8 cellular contexts compared by ENCODE assay signal in the genomic region with DNA sequence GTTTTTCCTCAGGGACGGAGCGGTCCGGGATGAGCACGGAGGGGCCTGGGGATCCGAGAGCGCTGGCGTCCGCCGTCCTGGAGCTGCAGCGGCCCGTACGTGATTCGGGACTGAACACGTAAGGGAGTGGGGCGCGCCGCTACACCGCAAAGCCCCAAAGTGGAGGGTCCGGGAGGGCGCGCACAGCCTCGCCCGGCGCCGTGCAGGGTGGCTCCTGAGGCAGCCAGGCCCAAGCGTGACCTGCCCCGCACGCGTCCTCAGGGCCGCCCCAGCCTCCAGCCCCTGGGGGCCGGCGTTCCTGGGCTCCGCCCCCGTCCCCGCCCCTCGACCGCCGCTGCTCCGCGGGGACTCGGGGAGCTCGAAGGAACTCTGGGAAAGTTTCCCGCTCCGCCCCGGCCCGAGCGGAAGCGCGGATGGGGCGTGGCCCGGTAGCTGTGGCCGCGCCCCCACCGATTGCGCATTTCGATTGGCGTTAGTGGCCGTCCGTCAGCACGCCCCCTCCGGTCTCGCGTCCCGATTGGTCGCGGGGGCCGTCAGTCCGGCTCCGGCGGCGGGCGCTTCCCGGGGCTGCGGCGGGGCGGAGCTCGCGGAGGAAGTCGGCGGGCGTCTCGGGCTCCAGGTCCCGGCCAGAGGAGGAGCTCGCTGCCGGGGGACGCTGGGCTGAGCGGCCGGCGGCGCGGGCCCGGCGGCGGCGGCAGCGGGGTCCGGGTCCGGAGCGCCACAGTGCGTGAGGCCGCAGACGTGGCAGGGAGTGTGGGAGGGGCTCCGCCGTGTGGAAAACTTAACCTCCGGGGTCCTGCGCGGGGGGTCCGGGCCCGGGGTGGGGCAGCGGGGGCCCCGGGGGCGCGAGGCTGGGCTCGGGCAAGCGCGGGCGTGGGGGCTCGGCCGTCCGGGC. TPM values are rescaled to one million over a fixed set of nuclear protein-coding genes. Genes with fewer than 3 reads are reported as not detected.
DNase-seq lines count a peak whose midpoint lies in the region; ATAC-seq and TF ChIP-seq lines count a peak whose summit lies in the region.

Gene ANKRD16, minus strand, starts transcription at position 270 of the 895 bp plus-strand sequence. CDS start 539 bp downstream, outside the sequence.
Gene FBH1, plus strand, starts transcription at position 620 of the 895 bp plus-strand sequence. Its CDS starts 103 bp downstream, at position 723.

- peaks cover 44% of the 10 kb centered on the region for H3K79me2 ChIP-seq in PC-9 (ENCODE audit: low read depth)

- no peaks in the 10 kb centered on the region for H3K9me2 ChIP-seq in PC-9 (ENCODE audit: insufficient read depth)

- TF ChIP-seq POLR2A in esophagus muscularis mucosa (IDR thresholded peaks at IDR 0.05; ENCODE audit: low read depth): peak; percentile 52

- H3K4me1 ChIP-seq in PC-9 (replicated peaks; ENCODE audit: insufficient read depth): peaks cover 16% of the 10 kb centered on the region
- H3K4me1 ChIP-seq in esophagus muscularis mucosa: peaks cover 39 to 56% (median 48%) of the 10 kb centered on the region in 4 donors
- H3K4me1 ChIP-seq in muscle layer of duodenum (ENCODE audit: control insufficient read depth in 1 of 2, insufficient read depth in 2 of 2, low read length in 2 of 2): peaks cover 14 to 36% of the 10 kb centered on the region in 2 donors

- no peaks in the 10 kb centered on the region for H3K27me3 ChIP-seq in PC-9 (ENCODE audit: insufficient read depth, low read depth)
- no peaks in the 10 kb centered on the region for H3K27me3 ChIP-seq in esophagus muscularis mucosa
- H3K27me3 ChIP-seq in muscle layer of duodenum (ENCODE audit: low read depth, low read length): no peaks in the 10 kb centered on the region

- H3K27ac ChIP-seq in PC-9: no peak within 1 kb of the TSS
- H3K27ac ChIP-seq in esophagus muscularis mucosa (replicated peaks in 1 of 4): peak within 1 kb of the TSS; percentile 80 to 93 (median 90)
- peak within 1 kb of the TSS; percentile 54 for H3K27ac ChIP-seq in muscle layer of duodenum (ENCODE audit: low read length)

- in situ Hi-C loops in KBM-7 (cut with MboI; ENCODE audit: low pct_unique_long_range_greater_than_20kb, low sequenced_read_pairs): no loop called here

- ATAC-seq in GM21723 (IDR thresholded peaks at IDR 0.05; ENCODE audit: unreplicated experiment): peak; percentile 83

- TF ChIP-seq CTCF in PC-9 (conservative IDR thresholded peaks at IDR 0.05) (no peak), esophagus muscularis mucosa (IDR thresholded peaks at IDR 0.05) (peak in 1 of 3 experiments; percentile 19)

- H3K4me2 ChIP-seq in PC-9: peak within 1 kb of the TSS; percentile 98

- DNase-seq in DMS53 treated with DMSO at 0.1 percent for 48 hours (lab: John Stamatoyannopoulos, UW; ENCODE audit: unreplicated experiment): peak; percentile 97
- DNase-seq in KBM-7: peak; percentile 100
- DNase-seq in PC-9: peak; percentile 85 to 99
- DNase-seq in activated T-cell treated with anti-CD3 and anti-CD28 coated beads, Interleukin-2, amount 50 U/mL, for 48 hours: peak; percentile 99 to 100
- peak; percentile 99 for DNase-seq in esophagus muscularis mucosa (ENCODE audit: extremely low spot score)
- peak; percentile 96 for DNase-seq in stimulated activated CD8-positive, alpha-beta memory T cell treated with anti-CD3 and anti-CD28 coated beads, Interleukin-7, amount 100 ng/mL, for 24 hours (ENCODE audit: low read depth)

- H3K36me3 ChIP-seq in PC-9 (ENCODE audit: low read depth) (no peaks in the 10 kb centered on the region), esophagus muscularis mucosa (peaks cover 7 to 39% (median 18%) of the 10 kb centered on the region in 4 donors), muscle layer of duodenum (ENCODE audit: control insufficient read depth in 1 of 2, insufficient read depth in 2 of 2, low read length in 2 of 2) (peaks cover 1 to 7% of the 10 kb centered on the region in 2 donors)

- CTCF ChIA-PET in PC-9 (lab: Charles Lee): interaction anchor here (0.5 to 0.7 kb wide), 3 partner anchors 22 to 219 kb away, joined by 3 read pairs; no protein-coding TSS in a partner anchor

- POLR2A ChIA-PET in PC-9 (lab: Charles Lee; ENCODE audit: unreplicated experiment): interaction anchor here (0.5 to 1.2 kb wide), 11 partner anchors 35 to 1870 kb away, joined by 3 to 16 read pairs (median 5); partner anchors contain the start of genes GDI2 and IL15RA

- no peaks in the 10 kb centered on the region for H4K20me1 ChIP-seq in PC-9 (ENCODE audit: insufficient read depth)

- H3F3A ChIP-seq in PC-9 (ENCODE audit: insufficient read depth, low read depth): no peaks in the 10 kb centered on the region; the same call in 1 of the 2 replicates

- TF ChIP-seq EP300 in esophagus muscularis mucosa (IDR thresholded peaks at IDR 0.05): no peak

- under 1% methylated on average over 36 of the region's 120 CpGs for WGBS in esophagus muscularis mucosa

- intact Hi-C loops in PC-9 (cut with micrococcal nuclease; ENCODE audit: unreplicated experiment): loop anchor here (5.0 kb wide), 3 partner anchors 78 to 512 kb away; partner anchors contain the start of genes GDI2 and RBM17
- intact Hi-C loops in esophagus muscularis mucosa (cut with DNase I): loop anchor here (5.0 kb wide), 1 partner anchor 78 kb away; the partner anchor contains the start of gene GDI2

- H2AFZ ChIP-seq in PC-9: peak within 1 kb of the TSS; percentile 77

- peak within 1 kb of the TSS; percentile 78 for H3K4me3 ChIP-seq in PC-9
- H3K4me3 ChIP-seq in esophagus muscularis mucosa: peak within 1 kb of the TSS; percentile 84 to 94 (median 90)
- peak within 1 kb of the TSS; percentile 75 to 87 for H3K4me3 ChIP-seq in muscle layer of duodenum (ENCODE audit: low read depth in 1 of 2, low read length in 2 of 2)

- no peaks in the 10 kb centered on the region for H3K9me3 ChIP-seq in PC-9 (ENCODE audit: insufficient read depth, low read depth)
- no peaks in the 10 kb centered on the region for H3K9me3 ChIP-seq in esophagus muscularis mucosa
- no peaks in the 10 kb centered on the region for H3K9me3 ChIP-seq in muscle layer of duodenum (ENCODE audit: control insufficient read depth in 1 of 2, low read length in 2 of 2)

- BruUV-seq in PC-9 (replicated peaks; lab: Mats Ljungman, UMichigan): no TSS peak

RNA-seq across cellular contexts. Expression of gene ANKRD16, which starts in this region (rescaled TPM):
- total RNA-seq in PC-9 (2021) (9.8 and 12.2 TPM in 2 replicates), esophagus muscularis mucosa (1 to 10 TPM; 5.1 to 9.0 (median 5.9) TPM)

RNA-seq across cellular contexts. Expression of gene FBH1, which starts in this region (rescaled TPM):
- total RNA-seq in PC-9 (2021): 68.0 and 90.9 TPM in 2 replicates
- 10 to 100 TPM; 90.3 to 93.0 (median 92.3) TPM for total RNA-seq in esophagus muscularis mucosa
